Comparison of ENCODE assay signal across 8 cellular contexts in genomic region chr5:176447538-176447981, GRCh38. TPM values are rescaled to one million over a fixed set of nuclear protein-coding genes. Genes with fewer than 3 reads are reported as not detected.
A peak's percentile ranks its signal among the peaks of the same experiment; 100 is the strongest.
DNase-seq lines count a peak whose midpoint lies in the region; ATAC-seq and TF ChIP-seq lines count a peak whose summit lies in the region.

No MANE protein-coding gene starts in this region.

- no peaks in the 10 kb centered on the region for H3F3A ChIP-seq in PC-3 (ENCODE audit: low read length, unreplicated experiment)

- DNase-seq in activated T-cell treated with anti-CD3 and anti-CD28 coated beads for 24 hours (ENCODE audit: low read depth), result peak; percentile 11
- DNase-seq in activated T-cell treated with anti-CD3 and anti-CD28 coated beads for 4 hours, result no peak
- peak; percentile 17 for DNase-seq in PC-3
- DNase-seq in glomerular visceral epithelial cell (ENCODE audit: extremely low spot score), result no peak
- DNase-seq in RPMI8226, result no peak

- H3K27ac ChIP-seq in PC-3 (ENCODE audit: low read length) (peak overlapping the region; percentile 76), duodenal mucosa (ENCODE audit: low read depth, low read length) (peak overlapping the region; percentile 92)

- no peaks in the 10 kb centered on the region for H3K9me2 ChIP-seq in PC-3 (replicated peaks; ENCODE audit: low read length)

- CTCF ChIA-PET in PC-3 (lab: Charles Lee), result interaction anchor here (0.5 to 1.2 kb wide), 11 partner anchors 11 to 1579 kb away, joined by 3 to 14 read pairs (median 5); partner anchors contain the start of genes GRK6 and RNF44

- intact Hi-C loops in PC-3 (cut with micrococcal nuclease), result loop anchor here (1.0 kb wide), 1 partner anchor 8 kb away; no protein-coding TSS in a partner anchor

- H3K36me3 ChIP-seq in PC-3 (ENCODE audit: low read depth, low read length) (no peaks in the 10 kb centered on the region), duodenal mucosa (ENCODE audit: control insufficient read depth in 1 of 2, insufficient read depth in 2 of 2, low read length in 2 of 2) (peaks cover 0 to 4% of the 10 kb centered on the region in 2 donors), mucosa of stomach (ENCODE audit: control insufficient read depth, insufficient read depth, low read length) (no peaks in the 10 kb centered on the region)

- ATAC-seq in HG02763 (IDR thresholded peaks at IDR 0.05; ENCODE audit: unreplicated experiment) (peak; percentile 21), PC-3 (peak; percentile 21)

- H2AFZ ChIP-seq in PC-3 (ENCODE audit: low read length), result peak overlapping the region; percentile 96

- H3K27me3 ChIP-seq in PC-3 (ENCODE audit: low read length) (no peaks in the 10 kb centered on the region), duodenal mucosa (ENCODE audit: control insufficient read depth in 1 of 2, insufficient read depth in 2 of 2, low read length in 2 of 2) (no peaks in the 10 kb centered on the region), mucosa of stomach (ENCODE audit: control insufficient read depth, insufficient read depth, low read length) (no peaks in the 10 kb centered on the region)

- peaks cover 15% of the 10 kb centered on the region for H3K4me1 ChIP-seq in PC-3 (ENCODE audit: insufficient read depth, low read length)
- H3K4me1 ChIP-seq in duodenal mucosa (ENCODE audit: control insufficient read depth in 1 of 2, insufficient read depth in 2 of 2, low read length in 2 of 2), result peaks cover 19 to 20% of the 10 kb centered on the region in 2 donors
- peaks cover 4% of the 10 kb centered on the region for H3K4me1 ChIP-seq in mucosa of stomach (ENCODE audit: control insufficient read depth, insufficient read depth, low read length)

- TSS peak; percentile 95 for BruUV-seq in PC-3 (replicated peaks; lab: Mats Ljungman, UMichigan)

- H3K4me3 ChIP-seq in PC-3 (ENCODE audit: low read length) (peak overlapping the region; percentile 88), duodenal mucosa (ENCODE audit: low read depth in 1 of 2, low read length in 2 of 2) (peak overlapping the region; percentile 98 to 100), mucosa of stomach (ENCODE audit: low read length) (peak overlapping the region; percentile 98)

- H3K4me2 ChIP-seq in PC-3 (ENCODE audit: low read length), result peak overlapping the region; percentile 94

- H4K20me1 ChIP-seq in PC-3 (ENCODE audit: low read length), result peaks cover 5% of the 10 kb centered on the region; the same call in 1 of the 2 replicates

- H3K9me3 ChIP-seq in PC-3 (ENCODE audit: low read length) (no peaks in the 10 kb centered on the region), duodenal mucosa (ENCODE audit: control insufficient read depth in 1 of 2, low read length in 2 of 2) (no peaks in the 10 kb centered on the region), mucosa of stomach (ENCODE audit: control insufficient read depth, low read length) (no peaks in the 10 kb centered on the region)

- H3K9ac ChIP-seq in PC-3 (ENCODE audit: low read length) (peak overlapping the region; percentile 93), duodenal mucosa (ENCODE audit: low read depth in 1 of 2, low read length in 2 of 2) (peak overlapping the region; percentile 98 to 99), mucosa of stomach (ENCODE audit: low read length) (peak overlapping the region; percentile 91)

- POLR2A ChIA-PET in PC-3 (lab: Charles Lee; ENCODE audit: unreplicated experiment), result interaction anchor here (0.6 to 1.0 kb wide), 6 partner anchors 9 to 200 kb away, joined by 3 to 9 read pairs (median 4); partner anchors contain the start of genes RNF44 and TSPAN17

- TF ChIP-seq CTCF in PC-3 (conservative IDR thresholded peaks at IDR 0.05; ENCODE audit: low read depth, low read length), result no peak

- peaks cover 48% of the 10 kb centered on the region for H3K79me2 ChIP-seq in PC-3 (ENCODE audit: low read length)

RNA-seq across cellular contexts. Expression of gene FAF2, which starts 0.6 kb away (rescaled TPM):
- total RNA-seq in PC-3 (2014; rRNA removed), result 51.4 TPM in 2 replicates

RNA-seq across cellular contexts. Expression of gene CLTB, which starts 31.2 kb away (rescaled TPM):
- 354 and 460 TPM in 2 replicates for total RNA-seq in PC-3 (2014; rRNA removed)

RNA-seq across cellular contexts. Expression of gene HIGD2A, which starts 59.0 kb away (rescaled TPM):
- 164 and 174 TPM in 2 replicates for total RNA-seq in PC-3 (2014; rRNA removed)

RNA-seq across cellular contexts. Expression of gene NOP16, which starts 59.2 kb away (rescaled TPM):
- total RNA-seq in PC-3 (2014; rRNA removed), result 92.6 and 103 TPM in 2 replicates

Comparison
In these comparisons a context has a peak if more than half of its experiments do, and no peak if none do; other contexts are left out.
1. DNase-seq: peak in activated T-cell treated with anti-CD3 and anti-CD28 coated beads for 24 hours (single experiment) and PC-3 (single experiment); none in activated T-cell treated with anti-CD3 and anti-CD28 coated beads for 4 hours (single experiment), glomerular visceral epithelial cell (single experiment) and RPMI8226 (single experiment).
2. Peak in every context shown above with its lines, with median percentiles within 50 percentile points of each other: H3K4me3 ChIP-seq and H3K9ac ChIP-seq.